Comparison of ENCODE assay signal across 30 cellular contexts in genomic region chr1:175448467-175448866, GRCh38.
"Had no signal": no experiment of that assay in that cellular context is flagged by ENCODE, and none has a peak within 500 bp of the region (broad histone marks: within the 10 kb centered on the region; RNA-seq: fewer than 3 reads in every experiment).

No MANE protein-coding gene starts in this region.

- H3K27me3 ChIP-seq: adrenal gland, ascending aorta, body of pancreas, brain microvascular endothelial cell, breast epithelium, cardiac muscle cell had no signal

- H3K27ac ChIP-seq: adrenal gland, ascending aorta, body of pancreas, brain microvascular endothelial cell, breast epithelium, cardiac muscle cell had no signal

- DNase-seq: activated effector memory CD4-positive, alpha-beta T cell treated with anti-CD3 and anti-CD28 coated beads, Interleukin-2, amount 50 U/mL, for 16 hours; activated effector memory CD4-positive, alpha-beta T cell treated with Interleukin-2 at 50 U/mL for 16 hours; activated gamma-delta T cell; activated gamma-delta T cell treated with Interleukin-2 at 50 U/mL for 16 hours; activated naive CD4-positive, alpha-beta T cell; activated naive CD4-positive, alpha-beta T cell treated with anti-CD3 and anti-CD28 coated beads for 36 hours; activated naive CD4-positive, alpha-beta T cell treated with anti-CD3 and anti-CD28 coated beads, Interleukin-2, amount 10 ng/mL, durations not matched to agents 7 days and 5 days; activated naive CD4-positive, alpha-beta T cell treated with anti-CD3 and anti-CD28 coated beads, Interleukin-2, amount 50 U/mL, for 16 hours; activated naive CD4-positive, alpha-beta T cell treated with Interleukin-2 at 50 U/mL for 16 hours; activated naive CD8-positive, alpha-beta T cell treated with anti-CD3 and anti-CD28 coated beads for 36 hours; activated naive CD8-positive, alpha-beta T cell treated with anti-CD3 and anti-CD28 coated beads, Interleukin-2, amount 10 ng/mL, durations not matched to agents 7 days and 5 days; activated naive CD8-positive, alpha-beta T cell treated with anti-CD3 and anti-CD28 coated beads, Interleukin-2, amount 50 U/mL, for 24 hours; activated T-cell treated with anti-CD3 and anti-CD28 coated beads, Interleukin-2, amount 50 U/mL, for 4 hours; activated T-cell treated with anti-CD3 and anti-CD28 coated beads, Interleukin-2, amount 50 U/mL, for 48 hours; activated T-cell treated with anti-CD3 and anti-CD28 coated beads, Interleukin-2, amount 50 U/mL, for 72 hours; adrenal gland; amniotic stem cell; amygdala; anterior cingulate cortex; aorta; body of pancreas; brain microvascular endothelial cell; caudate nucleus; central memory CD4-positive, alpha-beta T cell; cerebellar nuclear complex had no signal

- H3K36me3 ChIP-seq: adrenal gland, ascending aorta, brain microvascular endothelial cell, breast epithelium, cardiac muscle cell had no signal

- H3K9me3 ChIP-seq: adrenal gland, ascending aorta, body of pancreas, breast epithelium had no signal

- ATAC-seq: activated naive CD4-positive, alpha-beta T cell treated with anti-CD3 and anti-CD28 coated beads, Interleukin-2, amount 50 U/mL, for 72 hours; activated naive CD8-positive, alpha-beta T cell treated with anti-CD3 and anti-CD28 coated beads, Interleukin-2, amount 50 U/mL, for 24 hours; activated T-cell treated with anti-CD3 and anti-CD28 coated beads, Interleukin-2, amount 50 U/mL, for 4 hours; activated T-cell treated with anti-CD3 and anti-CD28 coated beads, Interleukin-2, amount 50 U/mL, for 72 hours; activated T-helper 17 cell treated with anti-CD3 and anti-CD28 coated beads, Interleukin-2, amount 50 U/mL, for 72 hours; body of pancreas had no signal

- H3K4me1 ChIP-seq: adrenal gland, ascending aorta, body of pancreas, breast epithelium had no signal

- H3K4me3 ChIP-seq: adrenal gland, ascending aorta, body of pancreas, breast epithelium, cardiac muscle cell had no signal
